Comparison of ENCODE assay signal across 26 cellular contexts in the genomic region with DNA sequence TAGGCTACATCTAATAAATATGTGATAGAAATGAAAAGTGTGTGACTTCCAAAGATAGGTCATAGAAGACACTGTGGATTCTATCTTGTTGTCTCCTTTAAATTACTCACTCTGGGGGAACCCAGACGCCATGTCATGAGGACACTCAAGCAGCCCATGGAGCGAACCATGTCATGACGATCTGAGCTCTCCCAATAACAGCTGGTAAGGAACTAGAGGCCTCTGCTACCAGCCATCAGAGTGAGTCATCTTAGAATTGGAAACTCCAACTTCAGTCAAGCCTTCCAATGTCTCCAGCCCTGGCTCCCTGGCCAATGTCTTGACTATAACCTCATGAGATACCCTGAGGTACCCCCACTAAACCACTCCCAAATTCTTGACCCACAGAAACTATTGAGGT. TPM values are rescaled to one million over a fixed set of nuclear protein-coding genes. Genes with fewer than 3 reads are reported as not detected.
"Had no signal": no experiment of that assay in that cellular context is flagged by ENCODE, and none has a peak within 500 bp of the region (broad histone marks: within the 10 kb centered on the region; RNA-seq: fewer than 3 reads in every experiment).

No MANE protein-coding gene starts in this region.

- H3K9me3 ChIP-seq: body of pancreas, left ventricle myocardium inferior, prostate gland, tibial artery had no signal

- DNase-seq: activated CD4-positive, alpha-beta T cell treated with anti-CD3 and anti-CD28 coated beads for 1 hour; activated CD4-positive, alpha-beta T cell treated with anti-CD3 and anti-CD28 coated beads, Interleukin-2, amount 50 U/mL, for 4 hours; activated gamma-delta T cell; activated naive CD4-positive, alpha-beta T cell treated with anti-CD3 and anti-CD28 coated beads, Interleukin-2, amount 50 U/mL, for 16 hours; activated naive CD8-positive, alpha-beta T cell treated with anti-CD3 and anti-CD28 coated beads, Interleukin-2, amount 50 U/mL, for 24 hours; anterior cingulate cortex; body of pancreas; effector CD4-positive, alpha-beta T cell; erythroblast; foreskin melanocyte; immature natural killer cell; kidney glomerular epithelial cell; left ventricle myocardium inferior; midbrain; stimulated activated CD4-positive, alpha-beta T cell treated with anti-CD3 and anti-CD28 coated beads, Interleukin-4, amount 100 ng/mL, for 24 hours; substantia nigra; T-helper 1 cell; tibial artery had no signal

- H3K27ac Mint-ChIP-seq: activated naive CD8-positive, alpha-beta T cell treated with anti-CD3 and anti-CD28 coated beads, Interleukin-2, amount 50 U/mL, for 24 hours; natural killer cell treated with Interleukin-12 subunit alpha and Interleukin-12 subunit beta and Interleukin-15 and Interleukin-18, amount 100 ng/mL, for 72 hours; stimulated activated naive CD8-positive, alpha-beta T cell treated with anti-CD3 and anti-CD28 coated beads, Interleukin-15, Interleukin-2, amounts not matched to agents 100 ng/mL and 50 ng/mL, for 24 hours had no signal

- H3K9me3 Mint-ChIP-seq: activated naive CD8-positive, alpha-beta T cell treated with anti-CD3 and anti-CD28 coated beads, Interleukin-2, amount 50 U/mL, for 24 hours; immature natural killer cell; natural killer cell treated with Interleukin-12 subunit alpha and Interleukin-12 subunit beta and Interleukin-15 and Interleukin-18, amount 100 ng/mL, for 72 hours; stimulated activated naive CD8-positive, alpha-beta T cell treated with anti-CD3 and anti-CD28 coated beads, Interleukin-15, Interleukin-2, amounts not matched to agents 100 ng/mL and 50 ng/mL, for 24 hours had no signal

- FAIRE-seq: TTC549 had no signal

- H3K27me3 ChIP-seq: body of pancreas, tibial artery had no signal

- H3K27me3 Mint-ChIP-seq: activated naive CD8-positive, alpha-beta T cell treated with anti-CD3 and anti-CD28 coated beads, Interleukin-2, amount 50 U/mL, for 24 hours; natural killer cell treated with Interleukin-12 subunit alpha and Interleukin-12 subunit beta and Interleukin-15 and Interleukin-18, amount 100 ng/mL, for 72 hours; stimulated activated naive CD8-positive, alpha-beta T cell treated with anti-CD3 and anti-CD28 coated beads, Interleukin-15, Interleukin-2, amounts not matched to agents 100 ng/mL and 50 ng/mL, for 24 hours had no signal

- H3K4me3 Mint-ChIP-seq: activated naive CD8-positive, alpha-beta T cell treated with anti-CD3 and anti-CD28 coated beads, Interleukin-2, amount 50 U/mL, for 24 hours; immature natural killer cell; natural killer cell treated with Interleukin-12 subunit alpha and Interleukin-12 subunit beta and Interleukin-15 and Interleukin-18, amount 100 ng/mL, for 72 hours; stimulated activated naive CD8-positive, alpha-beta T cell treated with anti-CD3 and anti-CD28 coated beads, Interleukin-15, Interleukin-2, amounts not matched to agents 100 ng/mL and 50 ng/mL, for 24 hours had no signal

- H3K27ac ChIP-seq: body of pancreas, left ventricle myocardium inferior, prostate gland, tibial artery had no signal

- ATAC-seq: activated naive CD8-positive, alpha-beta T cell treated with anti-CD3 and anti-CD28 coated beads, Interleukin-2, amount 50 U/mL, for 24 hours; body of pancreas; natural killer cell treated with Interleukin-12 subunit alpha and Interleukin-12 subunit beta and Interleukin-15 and Interleukin-18, amount 100 ng/mL, for 72 hours had no signal

- H3K4me1 ChIP-seq: prostate gland had no signal

- H3K4me3 ChIP-seq: body of pancreas, left ventricle myocardium inferior, prostate gland, tibial artery had no signal

RNA-seq across cellular contexts. Expression of gene SHISAL2A, which starts 58.9 kb away (rescaled TPM):
- total RNA-seq: body of pancreas, cardiac septum, chondrocyte, left ventricle myocardium inferior, lung microvascular endothelial cell, osteocyte had no signal
